In genomic region chr3:49841806-49842205, GRCh38 we compare ENCODE assay signal across 11 cellular contexts. TPM values are rescaled to one million over a fixed set of nuclear protein-coding genes. Genes with fewer than 3 reads are reported as not detected.
A peak's percentile ranks its signal among the peaks of the same experiment; 100 is the strongest.
DNase-seq lines count a peak whose midpoint lies in the region; TF ChIP-seq lines count a peak whose summit lies in the region.
"Had no signal": no experiment of that assay in that cellular context is flagged by ENCODE, and none has a peak within 500 bp of the region (broad histone marks: within the 10 kb centered on the region; RNA-seq: fewer than 3 reads in every experiment).

No MANE protein-coding gene starts in this region.

- H3K4me3 ChIP-seq in osteoblast (ENCODE audit: insufficient read depth, low read length): no peak overlapping the region
- H3K4me3 ChIP-seq in left ventricle myocardium inferior: no peak overlapping the region

- no peaks in the 10 kb centered on the region for H4K20me1 ChIP-seq in osteoblast (ENCODE audit: insufficient read depth, low read length)

- H3K27ac ChIP-seq in RWPE1: peak overlapping the region; percentile 61
- no peak overlapping the region for H3K27ac ChIP-seq in osteoblast (ENCODE audit: low read depth, low read length)
- no peak overlapping the region for H3K27ac ChIP-seq in left ventricle myocardium inferior (replicated peaks)

- H2AFZ ChIP-seq in osteoblast (ENCODE audit: low read length): no peak overlapping the region

- H3K4me2 ChIP-seq in osteoblast (ENCODE audit: insufficient read depth, low read length): no peak overlapping the region

- H3K9me3 ChIP-seq in osteoblast (ENCODE audit: low read depth, low read length) (no peaks in the 10 kb centered on the region), left ventricle myocardium inferior (replicated peaks) (no peaks in the 10 kb centered on the region)

- intact Hi-C loops in left ventricle myocardium inferior (cut with micrococcal nuclease): loop anchor here (5.0 kb wide), 1 partner anchor 40 kb away; the partner anchor contains the start of gene INKA1

- CTCF ChIA-PET in RWPE1 (lab: Yijun Ruan, JAX): no interaction called here

- peak; percentile 81 for DNase-seq in Ammon's horn (ENCODE audit: low spot score)
- no peak for DNase-seq in RWPE1 (ENCODE audit: low spot score)
- DNase-seq in dermis blood vessel endothelial cell: peak; percentile 9
- DNase-seq in osteoblast (ENCODE audit: insufficient read length, low spot score, missing footprints): peak; percentile 3
- no peak for DNase-seq in LoVo (ENCODE audit: low spot score)
- DNase-seq in left ventricle myocardium inferior: no peak
- no peak for DNase-seq in SIG-M5 treated with dmso at 0.1 percent for 504 hours (lab: John Stamatoyannopoulos, UW; ENCODE audit: unreplicated experiment)
- DNase-seq: IMR-90, NCI-H1930 had no signal

- no peaks in the 10 kb centered on the region for H3K79me2 ChIP-seq in osteoblast (ENCODE audit: insufficient read depth, low read length)

- POLR2A ChIA-PET in RWPE1 (lab: Yijun Ruan, JAX; ENCODE audit: low non-redundant PET): no interaction called here

- H3K36me3 ChIP-seq in osteoblast (ENCODE audit: insufficient read depth, low read length): peaks cover 11% of the 10 kb centered on the region
- H3K36me3 ChIP-seq in left ventricle myocardium inferior: no peaks in the 10 kb centered on the region

- H3K4me1 ChIP-seq in osteoblast (ENCODE audit: insufficient read depth, low read length): peaks cover 4% of the 10 kb centered on the region
- H3K4me1 ChIP-seq in left ventricle myocardium inferior: peaks cover 43% of the 10 kb centered on the region

- H3K27me3 ChIP-seq in osteoblast (ENCODE audit: insufficient read depth, low read length): no peaks in the 10 kb centered on the region
- H3K27me3 ChIP-seq in left ventricle myocardium inferior (ENCODE audit: low read depth): no peaks in the 10 kb centered on the region

- TF ChIP-seq CTCF in RWPE1 (conservative IDR thresholded peaks at IDR 0.05; ENCODE audit: low read depth) (no peak), osteoblast (IDR thresholded peaks at IDR 0.05; ENCODE audit: extremely low read depth, low read depth, low read length) (no peak), left ventricle myocardium inferior (IDR thresholded peaks at IDR 0.05; ENCODE audit: borderline replicate concordance) (no peak)

RNA-seq across cellular contexts. Expression of gene TRAIP, which starts 14.6 kb away (rescaled TPM):
- 2.0 and 3.9 TPM in 2 replicates for total RNA-seq in dermis blood vessel endothelial cell
- 1.4 and 2.4 TPM in 2 replicates for total RNA-seq in osteoblast
- 0.63 TPM for total RNA-seq in left ventricle myocardium inferior

RNA-seq across cellular contexts. Expression of gene CAMKV, which starts 27.9 kb away (rescaled TPM):
- total RNA-seq in dermis blood vessel endothelial cell (not detected in 2 replicates), osteoblast (not detected in 2 replicates), left ventricle myocardium inferior (not detected)
- total RNA-seq: HT1080, IMR-90 had no signal

RNA-seq across cellular contexts. Expression of gene UBA7, which starts 28.1 kb away (rescaled TPM):
- total RNA-seq in dermis blood vessel endothelial cell: 44.2 and 58.5 TPM in 2 replicates
- total RNA-seq in osteoblast: 76.7 and 81.3 TPM in 2 replicates
- 25.1 TPM for total RNA-seq in left ventricle myocardium inferior

RNA-seq across cellular contexts. Expression of gene INKA1, which starts 38.7 kb away (rescaled TPM):
- total RNA-seq in dermis blood vessel endothelial cell: 14.0 and 28.8 TPM in 2 replicates
- 5.8 and 6.5 TPM in 2 replicates for total RNA-seq in osteoblast
- 2.3 TPM for total RNA-seq in left ventricle myocardium inferior

RNA-seq across cellular contexts. Expression of gene CDHR4, which starts 42.1 kb away (rescaled TPM):
- total RNA-seq in dermis blood vessel endothelial cell: not detected in 2 replicates
- total RNA-seq in osteoblast: under 0.01 TPM in 1 of 2 replicates, not detected in the other
- total RNA-seq in left ventricle myocardium inferior: not detected
- total RNA-seq: A673, HT1080, IMR-90 had no signal

Comparison
In these comparisons a context has a peak if more than half of its experiments do, and no peak if none do; other contexts are left out.
1. DNase-seq: peak in Ammon's horn (single experiment), dermis blood vessel endothelial cell (single experiment) and osteoblast (single experiment); none in RWPE1 (single experiment), LoVo (single experiment), left ventricle myocardium inferior (single experiment) and SIG-M5 treated with dmso at 0.1 percent for 504 hours (single experiment).